Comparison of ENCODE assay signal across 33 cellular contexts in genomic region chr2:28974252-28974651, GRCh38. TPM values are rescaled to one million over a fixed set of nuclear protein-coding genes. Genes with fewer than 3 reads are reported as not detected.
DNase-seq lines count a peak whose midpoint lies in the region; TF ChIP-seq lines count a peak whose summit lies in the region.
"Had no signal": no experiment of that assay in that cellular context is flagged by ENCODE, and none has a peak within 500 bp of the region (broad histone marks: within the 10 kb centered on the region; RNA-seq: fewer than 3 reads in every experiment).

No MANE protein-coding gene starts in this region.

- 83 to 90% methylated on average over 2 to 4 of the region's 4 CpGs for WGBS in transverse colon (ENCODE audit: low coverage in 1 of 2), 2 donors

- no peaks in the 10 kb centered on the region for H3K9me3 Mint-ChIP-seq in chondrocyte (ENCODE audit: low read depth)
- H3K9me3 Mint-ChIP-seq: CD4-positive, alpha-beta T cell had no signal

- no peak overlapping the region for H3K4me3 ChIP-seq in HEK293 (ENCODE audit: low read depth, low read length)
- H3K4me3 ChIP-seq in transverse colon = no peak overlapping the region
- H3K4me3 ChIP-seq: A549; BLaER1; BLaER1 treated with 17β-estradiol and CSF1 and Interleukin-3, amounts not matched to agents 10 nM and 100 nM had no signal

- H3K27ac Mint-ChIP-seq in chondrocyte (ENCODE audit: unreplicated experiment) = no peak overlapping the region
- H3K27ac Mint-ChIP-seq: B cell; CD4-positive, alpha-beta memory T cell; CD4-positive, alpha-beta T cell; CD8-positive, alpha-beta T cell had no signal

- no peak for TF ChIP-seq EP300 in transverse colon (IDR thresholded peaks at IDR 0.05; ENCODE audit: low read depth)

- no peaks in the 10 kb centered on the region for H3K4me1 ChIP-seq in HEK293 (ENCODE audit: control insufficient read depth, insufficient read depth, low read length)
- no peaks in the 10 kb centered on the region for H3K4me1 ChIP-seq in transverse colon
- H3K4me1 ChIP-seq: A549 had no signal

- H3K9me3 ChIP-seq in HEK293 (ENCODE audit: control insufficient read depth, insufficient read depth, low read depth, low read length) (no peaks in the 10 kb centered on the region; the same call in 1 of the 2 replicates), transverse colon (no peaks in the 10 kb centered on the region)
- H3K9me3 ChIP-seq: BE2C, Caco-2 had no signal

- no peaks in the 10 kb centered on the region for H3K27me3 ChIP-seq in transverse colon
- H3K27me3 ChIP-seq: BE2C; BLaER1; BLaER1 treated with 17β-estradiol and CSF1 and Interleukin-3, amounts not matched to agents 10 nM and 100 nM had no signal

- intact Hi-C loops in transverse colon (cut with DNase I; ENCODE audit: low total_unique reads) = no loop called here

- no peak for TF ChIP-seq POLR2A in transverse colon (IDR thresholded peaks at IDR 0.05)

- CTCF ChIA-PET in HEK293 (lab: Yijun Ruan, JAX) = interaction anchor here (1.1 kb wide), 1 partner anchor 217 kb away, joined by 3 read pairs; no protein-coding TSS in a partner anchor

- peak; percentile 16 for DNase-seq in activated effector memory CD4-positive, alpha-beta T cell treated with anti-CD3 and anti-CD28 coated beads, Interleukin-2, amount 50 U/mL, for 16 hours
- DNase-seq in activated effector memory CD4-positive, alpha-beta T cell treated with Interleukin-2 at 50 U/mL for 16 hours = no peak
- DNase-seq in chondrocyte (ENCODE audit: low spot score) = peak; percentile 1
- no peak for DNase-seq in occipital lobe (lab: John Stamatoyannopoulos, UW)
- DNase-seq in transverse colon = no peak
- DNase-seq: 8988T; ACHN; AML-193; BE2C; C1 segment of cervical spinal cord; Caco-2; Calu3; CD4-positive, alpha-beta memory T cell; CD4-positive, alpha-beta T cell; CD4-positive, CD25-positive, alpha-beta regulatory T cell; CD8-positive, alpha-beta memory T cell; CD8-positive, alpha-beta T cell; COR-L47; DMS 273 treated with DMSO at 0.1 percent for 48 hours; DMS153; DMS53; DMS79; DMS79 treated with DMSO at 0.1 percent for 48 hours; DND-41; EL had no signal

- H3K4me3 Mint-ChIP-seq in chondrocyte (ENCODE audit: unreplicated experiment) = no peak overlapping the region
- H3K4me3 Mint-ChIP-seq: B cell; CD14-positive monocyte; CD4-positive, alpha-beta memory T cell; CD4-positive, alpha-beta T cell; CD4-positive, CD25-positive, alpha-beta regulatory T cell; CD8-positive, alpha-beta memory T cell; CD8-positive, alpha-beta T cell had no signal

- POLR2A ChIA-PET in HEK293 (lab: Yijun Ruan, JAX) = no interaction called here

- H3K27ac ChIP-seq in HEK293 (ENCODE audit: extremely low read depth, low read depth, low read length) (no peak overlapping the region), transverse colon (no peak overlapping the region)
- H3K27ac ChIP-seq: 22Rv1; A549; BLaER1; BLaER1 treated with 17β-estradiol and CSF1 and Interleukin-3, amounts not matched to agents 10 nM and 100 nM; C4-2B had no signal

- in situ Hi-C loops in transverse colon (cut with MboI; ENCODE audit: low pct_ligation_motif_present in 1 of 4, low pct_unique_long_range_greater_than_20kb in 1 of 4, low sequenced_read_pairs in 3 of 4) = loop anchor here in 3 of 4 donors (25.0 kb wide), 1 partner anchor 863 kb away; no protein-coding TSS in a partner anchor

- H3K36me3 Mint-ChIP-seq in chondrocyte (ENCODE audit: low read depth) = no peaks in the 10 kb centered on the region
- H3K36me3 Mint-ChIP-seq: CD14-positive monocyte; CD4-positive, alpha-beta memory T cell; CD4-positive, CD25-positive, alpha-beta regulatory T cell; CD8-positive, alpha-beta T cell had no signal

- H3K27me3 Mint-ChIP-seq in chondrocyte (ENCODE audit: low read depth) = peaks cover 7% of the 10 kb centered on the region
- H3K27me3 Mint-ChIP-seq: B cell; CD4-positive, alpha-beta memory T cell; CD4-positive, alpha-beta T cell had no signal

- peaks cover 7% of the 10 kb centered on the region for H3K4me1 Mint-ChIP-seq in chondrocyte (ENCODE audit: low read depth)
- H3K4me1 Mint-ChIP-seq: B cell had no signal

- TF ChIP-seq CTCF in HEK293 (tag by site-specific recombination; IDR thresholded peaks at IDR 0.05) (no peak), chondrocyte (IDR thresholded peaks at IDR 0.05) (no peak), transverse colon (IDR thresholded peaks at IDR 0.05) (no peak)

- H3K36me3 ChIP-seq in HEK293 (ENCODE audit: control insufficient read depth in 2 of 2, insufficient read depth in 1 of 2, low read length in 2 of 2) = no peaks in the 10 kb centered on the region
- H3K36me3 ChIP-seq in transverse colon = no peaks in the 10 kb centered on the region
- H3K36me3 ChIP-seq: BE2C; BLaER1; BLaER1 treated with 17β-estradiol and CSF1 and Interleukin-3, amounts not matched to agents 10 nM and 100 nM had no signal

TF ChIP-seq in HEK293, 187 proteins besides CTCF, POLR2A, EP300 and RAD21:
- TF ChIP-seq PRDM2 (tag by site-specific recombination; IDR thresholded peaks at IDR 0.05; ENCODE audit: borderline replicate concordance) = no peak
- no peak for TF ChIP-seq ZFHX2 (tag by site-specific recombination; conservative IDR thresholded peaks at IDR 0.05)
- TF ChIP-seq ZNF558 (tag by site-specific recombination; IDR thresholded peaks at IDR 0.05) = peak; percentile 93
- no peak for TF ChIP-seq ZNF404 (tag by site-specific recombination; IDR thresholded peaks at IDR 0.05)
- no peak for TF ChIP-seq ZNF280C (tag by site-specific recombination; IDR thresholded peaks at IDR 0.05)
- TF ChIP-seq TCF7L2 (IDR thresholded peaks at IDR 0.05; ENCODE audit: borderline replicate concordance, low read depth, low read length) = no peak
TF ChIP-seq in HEK293: peak in this region for 1.

RNA-seq across cellular contexts. Expression of gene TOGARAM2, which starts 6.8 kb away (rescaled TPM):
- total RNA-seq in chondrocyte (0.07 to 0.72 TPM (median 0.49 TPM) in 3 replicates), occipital lobe (under 0.01 TPM), transverse colon (1 to 10 TPM in 2 of 4 donors, under 1 TPM in 1, not detected in 1; 0.79 to 7.1 (median 3.1) TPM)

Comparison
In these comparisons a context has a peak if more than half of its experiments do, and no peak if none do; other contexts are left out.
1. DNase-seq: peak in activated effector memory CD4-positive, alpha-beta T cell treated with anti-CD3 and anti-CD28 coated beads, Interleukin-2, amount 50 U/mL, for 16 hours (single experiment) and chondrocyte (single experiment); none in activated effector memory CD4-positive, alpha-beta T cell treated with Interleukin-2 at 50 U/mL for 16 hours (single experiment), occipital lobe (single experiment) and transverse colon (single experiment).